Comparison of ENCODE assay signal across 29 cellular contexts in the genomic region with DNA sequence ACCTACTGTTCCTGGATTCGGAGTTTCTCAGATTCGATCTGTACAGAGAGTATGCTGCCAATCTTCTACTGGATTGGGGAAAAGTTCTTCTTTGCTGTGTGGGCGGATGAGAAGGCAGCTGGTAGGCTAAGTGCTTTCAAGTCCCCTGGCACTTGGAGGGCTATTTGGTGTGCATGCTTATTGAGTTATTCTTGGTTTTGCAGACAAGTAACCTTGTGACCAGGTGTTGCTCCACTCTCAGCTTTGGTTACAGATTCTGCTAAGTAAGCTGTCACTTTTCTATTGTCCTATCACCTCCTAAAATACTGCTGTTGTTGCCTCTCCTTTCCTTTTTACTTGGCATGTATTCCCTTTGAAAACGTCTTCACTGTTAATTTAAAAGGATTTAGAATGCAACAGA.
"Had no signal": no experiment of that assay in that cellular context is flagged by ENCODE, and none has a peak within 500 bp of the region (broad histone marks: within the 10 kb centered on the region; RNA-seq: fewer than 3 reads in every experiment).

No MANE protein-coding gene starts in this region.

- H3K4me3 ChIP-seq: adrenal gland, body of pancreas, esophagus muscularis mucosa, gastrocnemius medialis had no signal

- H3K27ac ChIP-seq: adrenal gland, body of pancreas, esophagus muscularis mucosa, foreskin keratinocyte, gastrocnemius medialis had no signal

- H3K9me3 ChIP-seq: adrenal gland, body of pancreas, esophagus muscularis mucosa, gastrocnemius medialis had no signal

- FAIRE-seq: colon had no signal

- H3K4me1 ChIP-seq: adrenal gland, body of pancreas, esophagus muscularis mucosa, foreskin keratinocyte, gastrocnemius medialis had no signal

- H3K27me3 ChIP-seq: adrenal gland, body of pancreas, esophagus muscularis mucosa, foreskin keratinocyte, gastrocnemius medialis had no signal

- DNase-seq: activated CD4-positive, alpha-beta memory T cell treated with anti-CD3 and anti-CD28 coated beads for 36 hours; activated CD4-positive, alpha-beta T cell treated with anti-CD3 and anti-CD28 coated beads for 36 hours; activated CD4-positive, alpha-beta T cell treated with anti-CD3 and anti-CD28 coated beads, Interleukin-2, amount 10 ng/mL, durations not matched to agents 24 days and 14 days; activated CD4-positive, CD25-positive, alpha-beta regulatory T cell; activated CD4-positive, CD25-positive, alpha-beta regulatory T cell treated with anti-CD3 and anti-CD28 coated beads, Interleukin-2, amount 50 U/mL, for 72 hours; activated CD8-positive, alpha-beta memory T cell treated with anti-CD3 and anti-CD28 coated beads, Interleukin-2, amount 10 ng/mL, durations not matched to agents 7 days and 5 days; activated CD8-positive, alpha-beta memory T cell treated with anti-CD3 and anti-CD28 coated beads, Interleukin-2, amount 50 U/mL, for 4 hours; activated CD8-positive, alpha-beta T cell treated with anti-CD3 and anti-CD28 coated beads, Interleukin-2, amount 10 ng/mL, durations not matched to agents 7 days and 5 days; activated effector memory CD4-positive, alpha-beta T cell treated with anti-CD3 and anti-CD28 coated beads, Interleukin-2, amount 50 U/mL, for 16 hours; activated naive CD4-positive, alpha-beta T cell treated with anti-CD3 and anti-CD28 coated beads for 36 hours; activated naive CD8-positive, alpha-beta T cell treated with anti-CD3 and anti-CD28 coated beads for 36 hours; activated naive CD8-positive, alpha-beta T cell treated with anti-CD3 and anti-CD28 coated beads, Interleukin-2, amount 50 U/mL, for 24 hours; activated T-cell treated with anti-CD3 and anti-CD28 coated beads, Interleukin-2, amount 50 U/mL, for 1 hour; activated T-cell treated with anti-CD3 and anti-CD28 coated beads, Interleukin-2, amount 50 U/mL, for 48 hours; adrenal gland; amygdala; aorta; body of pancreas; caudate nucleus; cortex of kidney; dermis blood vessel endothelial cell; effector CD4-positive, alpha-beta T cell; effector memory CD8-positive, alpha-beta T cell; erythroblast; foreskin keratinocyte; gastrocnemius medialis; T-helper 2 cell had no signal

- H3K36me3 ChIP-seq: adrenal gland, esophagus muscularis mucosa, gastrocnemius medialis had no signal
